24 cellular contexts compared by ENCODE assay signal in the genomic region with DNA sequence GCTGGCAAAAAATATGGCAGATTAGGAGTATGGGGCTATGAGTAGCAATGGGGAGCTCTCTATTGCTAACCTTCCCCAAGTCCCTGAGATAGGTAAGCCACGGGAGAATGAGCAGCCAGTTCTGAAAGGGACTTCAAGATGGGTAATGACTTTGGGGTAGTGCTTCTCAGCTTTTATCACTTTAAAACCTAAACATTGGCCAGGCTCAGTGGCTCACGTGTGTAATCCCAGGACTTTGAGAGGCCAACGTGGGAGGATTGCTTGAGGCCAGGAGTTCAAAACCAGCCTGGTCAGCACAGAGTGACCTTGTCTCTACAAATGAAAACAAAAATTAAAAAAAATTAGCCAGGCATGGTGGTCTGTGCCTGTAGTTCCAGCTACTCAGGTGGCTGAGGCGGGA.
"Had no signal": no experiment of that assay in that cellular context is flagged by ENCODE, and none has a peak within 500 bp of the region (broad histone marks: within the 10 kb centered on the region; RNA-seq: fewer than 3 reads in every experiment).

No MANE protein-coding gene starts in this region.

- DNase-seq: activated CD4-positive, alpha-beta T cell treated with anti-CD3 and anti-CD28 coated beads for 48 hours; activated CD4-positive, alpha-beta T cell treated with anti-CD3 and anti-CD28 coated beads, Interleukin-2, amount 50 U/mL, for 4 hours; activated CD4-positive, CD25-positive, alpha-beta regulatory T cell treated with anti-CD3 and anti-CD28 coated beads, Interleukin-2, amount 50 U/mL, for 72 hours; activated CD8-positive, alpha-beta memory T cell treated with anti-CD3 and anti-CD28 coated beads, Interleukin-2, amount 50 U/mL, for 48 hours; activated CD8-positive, alpha-beta T cell treated with anti-CD3 and anti-CD28 coated beads, Interleukin-2, amount 10 ng/mL, durations not matched to agents 7 days and 5 days; activated effector memory CD4-positive, alpha-beta T cell treated with anti-CD3 and anti-CD28 coated beads, Interleukin-2, amount 50 U/mL, for 16 hours; activated naive CD4-positive, alpha-beta T cell treated with Interleukin-2 at 50 U/mL for 16 hours; activated naive CD8-positive, alpha-beta T cell treated with anti-CD3 and anti-CD28 coated beads, Interleukin-2, amount 50 U/mL, for 24 hours; activated T-cell treated with anti-CD3 and anti-CD28 coated beads, Interleukin-2, amount 50 U/mL, for 1 hour; amniotic stem cell; MM.1S; NCI-H1105; NCI-H1436; NCI-H1694 treated with DMSO at 0.1 percent for 48 hours; NCI-H2029 treated with DMSO at 0.1 percent for 48 hours; NCI-H345; NCI-H510A; NCI-H69; Peyer's patch; Right ventricle myocardium superior; SK-N-SH; SW 1271 had no signal

- ATAC-seq: activated CD8-positive, alpha-beta T cell treated with anti-CD3 and anti-CD28 coated beads, Interleukin-2, amount 10 ng/mL, durations not matched to agents 7 days and 5 days; activated naive CD4-positive, alpha-beta T cell treated with anti-CD3 and anti-CD28 coated beads, Interleukin-2, amount 50 U/mL, for 72 hours; activated naive CD8-positive, alpha-beta T cell treated with anti-CD3 and anti-CD28 coated beads, Interleukin-2, amount 50 U/mL, for 24 hours; WTC11 had no signal
